In the genomic region with DNA sequence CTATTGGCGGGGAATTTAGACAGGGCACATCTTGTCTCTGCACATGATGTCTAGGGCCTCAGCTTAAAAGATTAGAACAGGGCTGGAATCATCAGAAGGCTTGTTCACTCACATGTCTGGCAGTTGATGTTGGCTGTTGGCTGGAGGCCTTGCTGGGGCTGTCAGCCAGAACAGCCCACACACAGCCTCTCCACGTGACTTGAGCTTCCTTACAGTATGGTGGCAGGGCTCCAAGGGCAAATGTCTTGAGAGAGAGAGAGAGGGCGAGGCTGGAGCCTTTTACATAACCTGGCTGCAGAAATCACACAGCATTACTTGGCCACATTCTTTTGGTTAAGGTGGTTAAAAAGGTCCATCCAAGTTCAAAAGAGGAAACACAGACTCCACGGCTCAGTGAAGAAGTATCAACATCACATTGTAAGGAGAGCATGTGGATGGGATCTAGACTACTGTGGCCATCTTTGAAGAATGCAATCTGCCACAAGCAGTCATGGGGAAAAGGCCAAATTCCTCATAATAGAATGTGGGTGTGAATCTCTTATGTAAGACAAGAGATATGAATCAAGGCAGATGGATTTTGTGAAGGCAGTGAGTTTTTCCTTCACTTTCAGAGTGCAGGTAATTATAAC, we compare ENCODE assay signal across 8 cellular contexts. TPM values are rescaled to one million over a fixed set of nuclear protein-coding genes. Genes with fewer than 3 reads are reported as not detected.
DNase-seq lines count a peak whose midpoint lies in the region; ATAC-seq and TF ChIP-seq lines count a peak whose summit lies in the region.

No MANE protein-coding gene starts in this region.

- H3K4me1 Mint-ChIP-seq in T-helper 17 cell = peaks cover 31% of the 10 kb centered on the region

- H3K27ac ChIP-seq in rectal smooth muscle tissue (ENCODE audit: low read depth, low read length) = peak overlapping the region; percentile 57

- no peaks in the 10 kb centered on the region for H3K27me3 ChIP-seq in rectal smooth muscle tissue (ENCODE audit: control insufficient read depth, insufficient read depth, low read length)

- ATAC-seq in T-helper 17 cell = no peak
- no peak for ATAC-seq in HG02938 (IDR thresholded peaks at IDR 0.05; ENCODE audit: unreplicated experiment)

- DNase-seq in activated effector memory CD4-positive, alpha-beta T cell treated with anti-CD3 and anti-CD28 coated beads, Interleukin-2, amount 50 U/mL, for 16 hours = peak; percentile 60
- no peak for DNase-seq in activated effector memory CD4-positive, alpha-beta T cell treated with Interleukin-2 at 50 U/mL for 16 hours
- no peak for DNase-seq in T-helper 17 cell
- peak; percentile 98 for DNase-seq in fibroblast of pulmonary artery (ENCODE audit: low read depth)
- DNase-seq in GOT3 (lab: John Stamatoyannopoulos, UW) = no peak
- no peak for DNase-seq in stimulated activated CD4-positive, alpha-beta T cell treated with anti-CD3 and anti-CD28 coated beads, Interleukin-4, amount 100 ng/mL, for 4 hours

- peak overlapping the region; percentile 96 for H3K27ac Mint-ChIP-seq in T-helper 17 cell

- no peak for TF ChIP-seq CTCF in fibroblast of pulmonary artery (IDR thresholded peaks at IDR 0.05; ENCODE audit: low read length, missing control alignments)

- no peaks in the 10 kb centered on the region for H3K36me3 Mint-ChIP-seq in T-helper 17 cell (ENCODE audit: low read depth)

- H3K27me3 Mint-ChIP-seq in T-helper 17 cell = no peaks in the 10 kb centered on the region

- peak overlapping the region; percentile 53 for H3K4me3 Mint-ChIP-seq in T-helper 17 cell

- no peak overlapping the region for H3K4me3 ChIP-seq in fibroblast of pulmonary artery (replicated peaks; ENCODE audit: low read depth, low read length)
- H3K4me3 ChIP-seq in rectal smooth muscle tissue (ENCODE audit: low read length) = no peak overlapping the region

- no peaks in the 10 kb centered on the region for H3K9me3 ChIP-seq in T-helper 17 cell (ENCODE audit: control insufficient read depth, low read length, poor library complexity, severe bottlenecking)

- no peak overlapping the region for H3K9ac ChIP-seq in rectal smooth muscle tissue (ENCODE audit: low read length)

- H3K4me1 ChIP-seq in rectal smooth muscle tissue (ENCODE audit: control insufficient read depth, insufficient read depth, low read length) = peaks cover 6% of the 10 kb centered on the region

- no peaks in the 10 kb centered on the region for H3K36me3 ChIP-seq in rectal smooth muscle tissue (ENCODE audit: control insufficient read depth, insufficient read depth, low read length)

RNA-seq across cellular contexts. Expression of a gene that starts 30.4 kb away (rescaled TPM):
- 100 to 1,000 TPM; 558 to 772 TPM for total RNA-seq in T-helper 17 cell

RNA-seq across cellular contexts. Expression of a gene that starts 54.8 kb away (rescaled TPM):
- total RNA-seq in T-helper 17 cell = 10 to 100 TPM; 18.5 to 28.3 TPM

RNA-seq across cellular contexts. Expression of a gene that starts 57.3 kb away (rescaled TPM):
- 1 to 10 TPM; 3.2 to 4.3 TPM for total RNA-seq in T-helper 17 cell

Comparison
In these comparisons a context has a peak if more than half of its experiments do, and no peak if none do; other contexts are left out.
1. DNase-seq: peak in activated effector memory CD4-positive, alpha-beta T cell treated with anti-CD3 and anti-CD28 coated beads, Interleukin-2, amount 50 U/mL, for 16 hours (single experiment) and fibroblast of pulmonary artery (single experiment); none in activated effector memory CD4-positive, alpha-beta T cell treated with Interleukin-2 at 50 U/mL for 16 hours (single experiment), T-helper 17 cell (0 of 3), GOT3 (single experiment) and stimulated activated CD4-positive, alpha-beta T cell treated with anti-CD3 and anti-CD28 coated beads, Interleukin-4, amount 100 ng/mL, for 4 hours (0 of 2).